20 cellular contexts compared by ENCODE assay signal in genomic region chr7:106730021-106730420, GRCh38.
DNase-seq lines count a peak whose midpoint lies in the region; ATAC-seq and TF ChIP-seq lines count a peak whose summit lies in the region.
"Had no signal": no experiment of that assay in that cellular context is flagged by ENCODE, and none has a peak within 500 bp of the region (broad histone marks: within the 10 kb centered on the region; RNA-seq: fewer than 3 reads in every experiment).

No MANE protein-coding gene starts in this region.

- TF ChIP-seq RAD21 in IMR-90 (IDR thresholded peaks at IDR 0.05; ENCODE audit: low read length): no peak

- no peak overlapping the region for H3K14ac ChIP-seq in IMR-90 (replicated peaks; ENCODE audit: low read depth, low read length)

- peak overlapping the region; percentile 59; the same call in 1 of the 3 replicates for H2BK15ac ChIP-seq in IMR-90 (ENCODE audit: low read depth, low read length)

- H3K9me3 ChIP-seq in BLaER1 treated with 17β-estradiol and CSF1 and Interleukin-3, amounts not matched to agents 10 nM and 100 nM (replicated peaks in 1 of 11): peaks cover 0 to 6% (median 0%) of the 10 kb centered on the region in 11 experiments; a peak in 5 of 22 replicates
- no peaks in the 10 kb centered on the region for H3K9me3 ChIP-seq in IMR-90 (ENCODE audit: control insufficient read depth, insufficient read depth, low read length)
- H3K9me3 ChIP-seq: neutrophil, spleen, thoracic aorta had no signal

- H3K18ac ChIP-seq in IMR-90 (ENCODE audit: low read depth, low read length): peak overlapping the region; percentile 18; the same call in 1 of the 2 replicates

- peaks cover 3% of the 10 kb centered on the region for H3K9me1 ChIP-seq in IMR-90 (ENCODE audit: insufficient read depth, low read length)

- no peaks in the 10 kb centered on the region for H3K27me3 Mint-ChIP-seq in activated CD8-positive, alpha-beta T cell treated with anti-CD3 and anti-CD28 coated beads for 36 hours
- no peaks in the 10 kb centered on the region for H3K27me3 Mint-ChIP-seq in activated CD8-positive, alpha-beta T cell treated with anti-CD3 and anti-CD28 coated beads, Interleukin-2, amount 10 ng/mL, durations not matched to agents 7 days and 5 days (ENCODE audit: low read depth)
- H3K27me3 Mint-ChIP-seq: CD4-positive, alpha-beta T cell had no signal

- H3K4ac ChIP-seq in IMR-90 (ENCODE audit: low read depth, low read length): 0 out of 2 replicates have a peak overlapping the region, but pooled peaks have one; percentile 4

- dilution Hi-C loops in IMR-90 (cut with HindIII; ENCODE audit: low sequenced_read_pairs, unreplicated experiment): no loop called here

- H3K23ac ChIP-seq in IMR-90 (ENCODE audit: low read depth, low read length): no peak overlapping the region

- no TSS peak for BruUV-seq in IMR-90 (replicated peaks; lab: Mats Ljungman, UMichigan)

- peak overlapping the region; percentile 53; the same call in 1 of the 2 replicates for H2BK20ac ChIP-seq in IMR-90 (ENCODE audit: low read depth, low read length)

- in situ Hi-C loops in IMR-90 (cut with MboI; ENCODE audit: low sequenced_read_pairs): loop anchor here (5.0 kb wide), 2 partner anchors 188 to 553 kb away; no protein-coding TSS in a partner anchor

- TF ChIP-seq POLR2A in IMR-90 (IDR thresholded peaks at IDR 0.05; ENCODE audit: low read depth, low read length): no peak

- H3K56ac ChIP-seq in IMR-90 (ENCODE audit: extremely low read depth, insufficient read depth, low read length): no peak overlapping the region

- peak; percentile 41 for DNase-seq in activated CD8-positive, alpha-beta T cell treated with anti-CD3 and anti-CD28 coated beads for 36 hours
- DNase-seq in activated CD8-positive, alpha-beta T cell treated with anti-CD3 and anti-CD28 coated beads, Interleukin-2, amount 10 ng/mL, durations not matched to agents 7 days and 5 days: no peak
- DNase-seq in IMR-90: no peak
- peak; percentile 14 for DNase-seq in dermis blood vessel endothelial cell
- no peak for DNase-seq in NCI-H82 (lab: John Stamatoyannopoulos, UW)
- DNase-seq in NK-92 treated with Interleukin-12 subunit alpha and Interleukin-12 subunit beta, amount 100 ng/mL, for 24 hours (lab: John Stamatoyannopoulos, UW): no peak
- DNase-seq in pons (ENCODE audit: low spot score): no peak
- DNase-seq: ACHN; activated effector memory CD4-positive, alpha-beta T cell treated with anti-CD3 and anti-CD28 coated beads, Interleukin-2, amount 50 U/mL, for 16 hours; aorta; CD4-positive, alpha-beta T cell; DMS79 treated with DMSO at 0.1 percent for 48 hours; heart right ventricle; NCI-H1930; NCI-H524; spleen had no signal

- H2AFZ ChIP-seq in IMR-90 (replicated peaks; ENCODE audit: low read length, poor library complexity): no peak overlapping the region

- intact Hi-C loops in activated CD8-positive, alpha-beta T cell treated with anti-CD3 and anti-CD28 coated beads for 36 hours (cut with micrococcal nuclease): no loop called here
- intact Hi-C loops in IMR-90 (cut with micrococcal nuclease): no loop called here

- no peak overlapping the region for H4K5ac ChIP-seq in IMR-90 (ENCODE audit: low read depth, low read length)

- peak overlapping the region in 7 of 11 experiments; percentile 23 to 86 (median 65); a peak in 10 of 22 replicates for H3K4me2 ChIP-seq in BLaER1 treated with 17β-estradiol and CSF1 and Interleukin-3, amounts not matched to agents 10 nM and 100 nM
- no peak overlapping the region for H3K4me2 ChIP-seq in IMR-90 (ENCODE audit: low read depth, low read length)

- H3K27ac Mint-ChIP-seq in activated CD8-positive, alpha-beta T cell treated with anti-CD3 and anti-CD28 coated beads for 36 hours: no peak overlapping the region
- no peak overlapping the region for H3K27ac Mint-ChIP-seq in activated CD8-positive, alpha-beta T cell treated with anti-CD3 and anti-CD28 coated beads, Interleukin-2, amount 10 ng/mL, durations not matched to agents 7 days and 5 days
- H3K27ac Mint-ChIP-seq: CD4-positive, alpha-beta T cell had no signal

- H3K36me3 Mint-ChIP-seq in activated CD8-positive, alpha-beta T cell treated with anti-CD3 and anti-CD28 coated beads for 36 hours (ENCODE audit: low read depth): peaks cover 1% of the 10 kb centered on the region
- H3K36me3 Mint-ChIP-seq in activated CD8-positive, alpha-beta T cell treated with anti-CD3 and anti-CD28 coated beads, Interleukin-2, amount 10 ng/mL, durations not matched to agents 7 days and 5 days (ENCODE audit: low read depth): no peaks in the 10 kb centered on the region

- H2AK5ac ChIP-seq in IMR-90 (ENCODE audit: low read depth, low read length): no peak overlapping the region

- H3K27me3 ChIP-seq in BLaER1 treated with 17β-estradiol and CSF1 and Interleukin-3, amounts not matched to agents 10 nM and 100 nM: peaks cover 0 to 21% (median 0%) of the 10 kb centered on the region in 11 experiments; a peak in 4 of 22 replicates
- H3K27me3 ChIP-seq in IMR-90 (ENCODE audit: control insufficient read depth, insufficient read depth, low read length): no peaks in the 10 kb centered on the region
- H3K27me3 ChIP-seq: heart right ventricle, neutrophil, spleen had no signal

- H2BK5ac ChIP-seq in IMR-90 (ENCODE audit: low read depth, low read length, poor library complexity, severe bottlenecking): no peak overlapping the region

- no peak overlapping the region for H3K4me3 ChIP-seq in BLaER1 treated with 17β-estradiol and CSF1 and Interleukin-3, amounts not matched to agents 10 nM and 100 nM
- no peak overlapping the region for H3K4me3 ChIP-seq in IMR-90 (ENCODE audit: insufficient read depth, low read depth, low read length)
- H3K4me3 ChIP-seq: heart right ventricle, spleen, thoracic aorta had no signal

- peak overlapping the region; percentile 73; the same call in 1 of the 2 replicates for H2BK120ac ChIP-seq in IMR-90 (ENCODE audit: low read depth, low read length)

- POLR2A ChIA-PET in activated CD8-positive, alpha-beta T cell treated with anti-CD3 and anti-CD28 coated beads for 36 hours (lab: Charles Lee): interaction anchor here (0.7 to 1.5 kb wide), 2 partner anchors 11 to 59 kb away, joined by 3 read pairs; no protein-coding TSS in a partner anchor
- POLR2A ChIA-PET in activated CD8-positive, alpha-beta T cell treated with anti-CD3 and anti-CD28 coated beads, Interleukin-2, amount 10 ng/mL, durations not matched to agents 7 days and 5 days (lab: Charles Lee): interaction anchor here (0.6 kb wide), 1 partner anchor 10 kb away, joined by 3 read pairs; no protein-coding TSS in a partner anchor
- POLR2A ChIA-PET in IMR-90 (lab: Charles Lee; ENCODE audit: unreplicated experiment): no interaction called here

- no peak overlapping the region for H3K9ac ChIP-seq in BLaER1 treated with 17β-estradiol and CSF1 and Interleukin-3, amounts not matched to agents 10 nM and 100 nM
- H3K9ac ChIP-seq in IMR-90 (ENCODE audit: low read depth, low read length): no peak overlapping the region

- no peak overlapping the region for H3K27ac ChIP-seq in BLaER1 treated with 17β-estradiol and CSF1 and Interleukin-3, amounts not matched to agents 10 nM and 100 nM
- no peak overlapping the region for H3K27ac ChIP-seq in IMR-90 (ENCODE audit: insufficient read depth, low read length)
- H3K27ac ChIP-seq: neutrophil, thoracic aorta had no signal

- H3K36me3 ChIP-seq in BLaER1 treated with 17β-estradiol and CSF1 and Interleukin-3, amounts not matched to agents 10 nM and 100 nM: no peaks in the 10 kb centered on the region
- no peaks in the 10 kb centered on the region for H3K36me3 ChIP-seq in IMR-90 (ENCODE audit: control insufficient read depth, insufficient read depth, low read length)
- H3K36me3 ChIP-seq: heart right ventricle, neutrophil, spleen, thoracic aorta had no signal

- peaks cover 22 to 36% (median 29%) of the 10 kb centered on the region in 10 experiments for H3K4me1 ChIP-seq in BLaER1 treated with 17β-estradiol and CSF1 and Interleukin-3, amounts not matched to agents 10 nM and 100 nM
- peaks cover 3% of the 10 kb centered on the region; the same call in 1 of the 2 replicates for H3K4me1 ChIP-seq in IMR-90 (ENCODE audit: control insufficient read depth, insufficient read depth, low read length)

- peak; percentile 76 for ATAC-seq in activated CD8-positive, alpha-beta T cell treated with anti-CD3 and anti-CD28 coated beads for 36 hours
- no peak for ATAC-seq in activated CD8-positive, alpha-beta T cell treated with anti-CD3 and anti-CD28 coated beads, Interleukin-2, amount 10 ng/mL, durations not matched to agents 7 days and 5 days
- ATAC-seq in IMR-90 (ENCODE audit: low read depth): no peak
- ATAC-seq: heart right ventricle, Right ventricle myocardium inferior had no signal

- H4K8ac ChIP-seq in IMR-90 (ENCODE audit: low read depth in 2 of 2, low read length in 2 of 2): no peak overlapping the region

- H3K4me3 Mint-ChIP-seq in activated CD8-positive, alpha-beta T cell treated with anti-CD3 and anti-CD28 coated beads for 36 hours: no peak overlapping the region
- H3K4me3 Mint-ChIP-seq in activated CD8-positive, alpha-beta T cell treated with anti-CD3 and anti-CD28 coated beads, Interleukin-2, amount 10 ng/mL, durations not matched to agents 7 days and 5 days: no peak overlapping the region
- H3K4me3 Mint-ChIP-seq: CD4-positive, alpha-beta T cell had no signal

- H3K79me1 ChIP-seq in IMR-90 (ENCODE audit: low read depth in 1 of 2, low read length in 2 of 2): peaks cover 4 to 12% of the 10 kb centered on the region in 2 experiments; a peak in 2 of 4 replicates

- H3K4me1 Mint-ChIP-seq in activated CD8-positive, alpha-beta T cell treated with anti-CD3 and anti-CD28 coated beads for 36 hours (ENCODE audit: low read depth): peaks cover 26% of the 10 kb centered on the region
- H3K4me1 Mint-ChIP-seq in activated CD8-positive, alpha-beta T cell treated with anti-CD3 and anti-CD28 coated beads, Interleukin-2, amount 10 ng/mL, durations not matched to agents 7 days and 5 days (ENCODE audit: low read depth): peaks cover 25% of the 10 kb centered on the region

- H3K9me3 Mint-ChIP-seq in activated CD8-positive, alpha-beta T cell treated with anti-CD3 and anti-CD28 coated beads for 36 hours: peaks cover 3% of the 10 kb centered on the region
- H3K9me3 Mint-ChIP-seq in activated CD8-positive, alpha-beta T cell treated with anti-CD3 and anti-CD28 coated beads, Interleukin-2, amount 10 ng/mL, durations not matched to agents 7 days and 5 days (ENCODE audit: insufficient read depth): no peaks in the 10 kb centered on the region
- H3K9me3 Mint-ChIP-seq: CD4-positive, alpha-beta T cell had no signal

- no peaks in the 10 kb centered on the region for H4K20me1 ChIP-seq in BLaER1 treated with 17β-estradiol and CSF1 and Interleukin-3, amounts not matched to agents 10 nM and 100 nM
- no peaks in the 10 kb centered on the region for H4K20me1 ChIP-seq in IMR-90 (ENCODE audit: insufficient read depth, low read length)

- H4K91ac ChIP-seq in IMR-90 (ENCODE audit: insufficient read depth, low read depth, low read length): no peak overlapping the region

- H2AK9ac ChIP-seq in IMR-90 (replicated peaks; ENCODE audit: low read depth, low read length, poor library complexity): no peak overlapping the region

- no peak for TF ChIP-seq CTCF in activated CD8-positive, alpha-beta T cell treated with anti-CD3 and anti-CD28 coated beads for 36 hours (IDR thresholded peaks at IDR 0.05)
- TF ChIP-seq CTCF in IMR-90 (conservative IDR thresholded peaks at IDR 0.05; ENCODE audit: low read depth, low read length): no peak

- CTCF ChIA-PET in activated CD8-positive, alpha-beta T cell treated with anti-CD3 and anti-CD28 coated beads for 36 hours (lab: Charles Lee): interaction anchor here (1.0 to 3.1 kb wide), 4 partner anchors 10 to 70 kb away, joined by 3 to 32 read pairs (median 4); partner anchors contain the start of gene CCDC71L
- CTCF ChIA-PET in activated CD8-positive, alpha-beta T cell treated with anti-CD3 and anti-CD28 coated beads, Interleukin-2, amount 10 ng/mL, durations not matched to agents 7 days and 5 days (lab: Charles Lee): interaction anchor here (1.1 to 8.4 kb wide), 3 partner anchors 12 to 73 kb away, joined by 3 to 195 read pairs (median 5); partner anchors contain the start of gene CCDC71L
- CTCF ChIA-PET in IMR-90 (lab: Yijun Ruan, JAX): no interaction called here

Comparison
In these comparisons a context has a peak if more than half of its experiments do, and no peak if none do; other contexts are left out.
1. DNase-seq: peak in activated CD8-positive, alpha-beta T cell treated with anti-CD3 and anti-CD28 coated beads for 36 hours (single experiment) and dermis blood vessel endothelial cell (single experiment); none in activated CD8-positive, alpha-beta T cell treated with anti-CD3 and anti-CD28 coated beads, Interleukin-2, amount 10 ng/mL, durations not matched to agents 7 days and 5 days (single experiment), IMR-90 (single experiment), NCI-H82 (single experiment), NK-92 treated with Interleukin-12 subunit alpha and Interleukin-12 subunit beta, amount 100 ng/mL, for 24 hours (single experiment) and pons (single experiment).